In genomic region chr18:13809025-13809384, GRCh38 we compare ENCODE assay signal across 28 cellular contexts. TPM values are rescaled to one million over a fixed set of nuclear protein-coding genes. Genes with fewer than 3 reads are reported as not detected.
DNase-seq lines count a peak whose midpoint lies in the region; TF ChIP-seq lines count a peak whose summit lies in the region.
"Had no signal": no experiment of that assay in that cellular context is flagged by ENCODE, and none has a peak within 500 bp of the region (broad histone marks: within the 10 kb centered on the region; RNA-seq: fewer than 3 reads in every experiment).

No MANE protein-coding gene starts in this region.

- intact Hi-C loops in Calu3 (cut with micrococcal nuclease; ENCODE audit: unreplicated experiment) = no loop called here
- intact Hi-C loops in activated naive CD4-positive, alpha-beta T cell treated with anti-CD3 and anti-CD28 coated beads for 36 hours (cut with micrococcal nuclease) = loop anchor here (10.0 kb wide), 1 partner anchor 144 kb away; no protein-coding TSS in a partner anchor

- H3K36me3 Mint-ChIP-seq in Calu3 (ENCODE audit: insufficient read depth, unreplicated experiment) (peaks cover 12% of the 10 kb centered on the region), glutamatergic neuron (ENCODE audit: unreplicated experiment) (no peaks in the 10 kb centered on the region)
- no peaks in the 10 kb centered on the region for H3K36me3 Mint-ChIP-seq in activated naive CD4-positive, alpha-beta T cell treated with anti-CD3 and anti-CD28 coated beads for 36 hours (ENCODE audit: low read depth)
- H3K36me3 Mint-ChIP-seq: activated CD4-positive, alpha-beta memory T cell treated with anti-CD3 and anti-CD28 coated beads for 36 hours; stimulated activated naive B cell treated with anti-CD40 and anti-IgM and Interleukin-4, amounts not matched to agents 10 μg/mL and 1 μg/mL and 100 μg/mL, for 72 hours had no signal

- H3K4me3 Mint-ChIP-seq in Calu3 (ENCODE audit: low read depth, unreplicated experiment) (no peak overlapping the region), glutamatergic neuron (ENCODE audit: unreplicated experiment) (no peak overlapping the region)
- no peak overlapping the region for H3K4me3 Mint-ChIP-seq in activated naive CD4-positive, alpha-beta T cell treated with anti-CD3 and anti-CD28 coated beads for 36 hours
- H3K4me3 Mint-ChIP-seq: activated CD4-positive, alpha-beta memory T cell treated with anti-CD3 and anti-CD28 coated beads for 36 hours; stimulated activated naive B cell treated with anti-CD40 and anti-IgM and Interleukin-4, amounts not matched to agents 10 μg/mL and 1 μg/mL and 100 μg/mL, for 72 hours had no signal

- peak overlapping the region; percentile 30 for H3K18ac ChIP-seq in mesendoderm (ENCODE audit: low read length)

- H3K4me1 Mint-ChIP-seq in Calu3 (ENCODE audit: low read depth, unreplicated experiment) (peaks cover 47% of the 10 kb centered on the region), glutamatergic neuron (ENCODE audit: low read depth, unreplicated experiment) (no peaks in the 10 kb centered on the region)
- H3K4me1 Mint-ChIP-seq in activated naive CD4-positive, alpha-beta T cell treated with anti-CD3 and anti-CD28 coated beads for 36 hours (ENCODE audit: low read depth) = no peaks in the 10 kb centered on the region

- peak; percentile 70 for DNase-seq in Calu3
- DNase-seq in NCI-H526 (lab: John Stamatoyannopoulos, UW) = peak; percentile 34 to 66
- DNase-seq in epithelial cell of prostate (ENCODE audit: low read depth, low spot score) = peak; percentile 22
- DNase-seq in mesendoderm = peak; percentile 24
- no peak for DNase-seq in glutamatergic neuron
- DNase-seq in RKO (ENCODE audit: low spot score) = no peak
- DNase-seq in SJCRH30 = no peak
- DNase-seq in activated naive CD4-positive, alpha-beta T cell treated with anti-CD3 and anti-CD28 coated beads for 36 hours = no peak
- DNase-seq: activated CD4-positive, alpha-beta memory T cell treated with anti-CD3 and anti-CD28 coated beads for 36 hours; activated effector memory CD4-positive, alpha-beta T cell treated with anti-CD3 and anti-CD28 coated beads, Interleukin-2, amount 50 U/mL, for 16 hours; activated T-cell treated with anti-CD3 and anti-CD28 coated beads for 4 hours; cerebellar nuclear complex; hypothalamus; IMR-90; kidney; mammary epithelial cell; NCI-H1048; NCI-H1930; NCI-H2227 treated with DMSO at 0.1 percent for 48 hours; NCI-H774; occipital lobe; stimulated activated CD4-positive, alpha-beta T cell treated with anti-CD3 and anti-CD28 coated beads, Interleukin-2, amount 100 ng/mL, for 48 hours; stimulated activated naive B cell treated with anti-CD40 and anti-IgM and Interleukin-4, amounts not matched to agents 10 μg/mL and 1 μg/mL and 100 μg/mL, for 72 hours; T-helper 9 cell had no signal

- peak overlapping the region; percentile 37 for H2BK15ac ChIP-seq in mesendoderm (replicated peaks; ENCODE audit: low read depth)

- H3K4me3 ChIP-seq in mesendoderm (ENCODE audit: low read length) = no peak overlapping the region
- no peak overlapping the region for H3K4me3 ChIP-seq in SJCRH30
- H3K4me3 ChIP-seq: A549, esophagus muscularis mucosa, vagina had no signal

- H3K4me2 ChIP-seq in mesendoderm (ENCODE audit: low read length) = no peak overlapping the region
- H3K4me2 ChIP-seq: A549 had no signal

- H3K56ac ChIP-seq in mesendoderm (ENCODE audit: low read length) = no peak overlapping the region

- H3K9ac ChIP-seq in mesendoderm (ENCODE audit: low read length) = no peak overlapping the region

- no CpG with 5 or more reads among the region's 2 CpGs for WGBS in mesendoderm (ENCODE audit: extremely low coverage, insufficient coverage, low lambda C conversion rate)

- no peak overlapping the region for H4K8ac ChIP-seq in mesendoderm (ENCODE audit: low read depth, low read length)

- H3K27ac ChIP-seq in epithelial cell of prostate (no peak overlapping the region), mesendoderm (ENCODE audit: low read depth, low read length) (no peak overlapping the region), SJCRH30 (no peak overlapping the region)
- H3K27ac ChIP-seq: A549, esophagus muscularis mucosa, vagina had no signal

- no peak overlapping the region for H3K4ac ChIP-seq in mesendoderm (ENCODE audit: low read depth, low read length)

- H3K9me3 Mint-ChIP-seq in Calu3 (ENCODE audit: low read depth, unreplicated experiment) (peaks cover 7% of the 10 kb centered on the region), glutamatergic neuron (ENCODE audit: unreplicated experiment) (peaks cover 2% of the 10 kb centered on the region)
- no peaks in the 10 kb centered on the region for H3K9me3 Mint-ChIP-seq in activated naive CD4-positive, alpha-beta T cell treated with anti-CD3 and anti-CD28 coated beads for 36 hours
- H3K9me3 Mint-ChIP-seq: activated CD4-positive, alpha-beta memory T cell treated with anti-CD3 and anti-CD28 coated beads for 36 hours had no signal

- CTCF ChIA-PET in Calu3 (lab: Charles Lee) = interaction anchor here (1.2 kb wide), 1 partner anchor 11 kb away, joined by 3 read pairs; no protein-coding TSS in a partner anchor
- CTCF ChIA-PET in activated naive CD4-positive, alpha-beta T cell treated with anti-CD3 and anti-CD28 coated beads for 36 hours (lab: Charles Lee) = interaction anchor here (0.9 kb wide), 1 partner anchor 251 kb away, joined by 3 read pairs; no protein-coding TSS in a partner anchor

- no peaks in the 10 kb centered on the region for H3K9me3 ChIP-seq in SJCRH30 (replicated peaks)
- H3K9me3 ChIP-seq: A549, esophagus muscularis mucosa, vagina had no signal

- H2BK120ac ChIP-seq in mesendoderm (ENCODE audit: low read depth, low read length) = no peak overlapping the region

- H3K27me3 ChIP-seq in mesendoderm (ENCODE audit: insufficient read depth, low read length, poor library complexity) = no peaks in the 10 kb centered on the region
- H3K27me3 ChIP-seq in SJCRH30 = no peaks in the 10 kb centered on the region
- H3K27me3 ChIP-seq: vagina had no signal

- H2AK5ac ChIP-seq in mesendoderm (ENCODE audit: low read length) = no peak overlapping the region

- no peaks in the 10 kb centered on the region for H3K79me1 ChIP-seq in mesendoderm (ENCODE audit: low read length)

- H2BK5ac ChIP-seq in mesendoderm (ENCODE audit: low read length) = peak overlapping the region; percentile 63

- H3K4me1 ChIP-seq in mesendoderm (ENCODE audit: control insufficient read depth, low read depth, low read length) = peaks cover 24% of the 10 kb centered on the region
- no peaks in the 10 kb centered on the region for H3K4me1 ChIP-seq in SJCRH30
- H3K4me1 ChIP-seq: A549, esophagus muscularis mucosa, vagina had no signal

- no peak overlapping the region for H3K23ac ChIP-seq in mesendoderm (ENCODE audit: low read length)

- no peaks in the 10 kb centered on the region for H3K79me2 ChIP-seq in mesendoderm (ENCODE audit: control insufficient read depth, insufficient read depth, low read length)

- TF ChIP-seq CTCF in Calu3 (IDR thresholded peaks at IDR 0.05; ENCODE audit: unreplicated experiment) (no peak), glutamatergic neuron (IDR thresholded peaks at IDR 0.05; ENCODE audit: partially characterized antibody, unreplicated experiment) (no peak)

- H3K27ac Mint-ChIP-seq in Calu3 (ENCODE audit: unreplicated experiment) = peak overlapping the region; percentile 75
- no peak overlapping the region for H3K27ac Mint-ChIP-seq in glutamatergic neuron (ENCODE audit: unreplicated experiment)
- H3K27ac Mint-ChIP-seq in activated naive CD4-positive, alpha-beta T cell treated with anti-CD3 and anti-CD28 coated beads for 36 hours = no peak overlapping the region
- H3K27ac Mint-ChIP-seq: activated CD4-positive, alpha-beta memory T cell treated with anti-CD3 and anti-CD28 coated beads for 36 hours; stimulated activated naive B cell treated with anti-CD40 and anti-IgM and Interleukin-4, amounts not matched to agents 10 μg/mL and 1 μg/mL and 100 μg/mL, for 72 hours had no signal

- H3K36me3 ChIP-seq in mesendoderm (ENCODE audit: control insufficient read depth, insufficient read depth, low read length) (no peaks in the 10 kb centered on the region), SJCRH30 (no peaks in the 10 kb centered on the region)
- H3K36me3 ChIP-seq: esophagus muscularis mucosa, vagina had no signal

- no TSS peak for BruUV-seq in Calu3 (replicated peaks; lab: Mats Ljungman, UMichigan)

- no peak overlapping the region for H4K5ac ChIP-seq in mesendoderm (ENCODE audit: low read length)

- H3K27me3 Mint-ChIP-seq in Calu3 (ENCODE audit: unreplicated experiment) = no peaks in the 10 kb centered on the region
- H3K27me3 Mint-ChIP-seq in glutamatergic neuron (ENCODE audit: unreplicated experiment) = peaks cover 4% of the 10 kb centered on the region
- peaks cover 11% of the 10 kb centered on the region for H3K27me3 Mint-ChIP-seq in activated naive CD4-positive, alpha-beta T cell treated with anti-CD3 and anti-CD28 coated beads for 36 hours (ENCODE audit: low read depth)

RNA-seq across cellular contexts. Expression of gene MC5R, which starts 14.9 kb away (rescaled TPM):
- not detected in 2 replicates for total RNA-seq in Calu3 (2022)
- polyA plus RNA-seq in mesendoderm (2013, experiment 1 of 2) = 0.11 TPM
- 0.08 TPM for polyA plus RNA-seq in mesendoderm (2013, experiment 2 of 2)
- total RNA-seq in glutamatergic neuron (ENCODE audit: unreplicated experiment) = not detected
- not detected in 2 replicates for total RNA-seq in SJCRH30 (2014; rRNA removed; shearing (Covaris generic))
- not detected for total RNA-seq in activated naive CD4-positive, alpha-beta T cell treated with anti-CD3 and anti-CD28 coated beads for 36 hours
- total RNA-seq: activated CD4-positive, alpha-beta memory T cell treated with anti-CD3 and anti-CD28 coated beads for 36 hours; esophagus muscularis mucosa; IMR-90; kidney; mammary epithelial cell; Right ventricle myocardium inferior had no signal
- polyA plus RNA-seq: A549, IMR-90, mammary epithelial cell had no signal

Comparison
In these comparisons a context has a peak if more than half of its experiments do, and no peak if none do; other contexts are left out.
1. DNase-seq: peak in Calu3 (single experiment), NCI-H526 (2 of 2), epithelial cell of prostate (single experiment) and mesendoderm (single experiment); none in glutamatergic neuron (single experiment), RKO (single experiment), SJCRH30 (0 of 2) and activated naive CD4-positive, alpha-beta T cell treated with anti-CD3 and anti-CD28 coated beads for 36 hours (single experiment).